In genomic region chr6:142387997-142388815, GRCh38 we compare ENCODE assay signal across 9 cellular contexts.
DNase-seq lines count a peak whose midpoint lies in the region; ATAC-seq, FAIRE-seq and TF ChIP-seq lines count a peak whose summit lies in the region.
"Had no signal": no experiment of that assay in that cellular context is flagged by ENCODE, and none has a peak within 500 bp of the region (broad histone marks: within the 10 kb centered on the region; RNA-seq: fewer than 3 reads in every experiment).

No MANE protein-coding gene starts in this region.

- BruUV-seq in K562 (replicated peaks; lab: Mats Ljungman, UMichigan): no TSS peak

- intact Hi-C loops in K562 (cut with micrococcal nuclease) (loop anchor here (1.0 kb wide), 1 partner anchor 232 kb away; no protein-coding TSS in a partner anchor), left lung (cut with DNase I) (loop anchor here in 1 of 2 donors (10.0 kb wide), 1 partner anchor 233 kb away; no protein-coding TSS in a partner anchor)

- TF ChIP-seq EP300 in K562 (IDR thresholded peaks at IDR 0.05; ENCODE audit: low read length): no peak

- no peaks in the 10 kb centered on the region for H4K20me1 ChIP-seq in K562 (replicated peaks; ENCODE audit: control insufficient read depth, insufficient read depth, low read length)

- ATAC-seq in GM21825 (IDR thresholded peaks at IDR 0.05; ENCODE audit: unreplicated experiment) (peak; percentile 65), K562 (peak; percentile 68; the same call in 2 of the 3 replicates), left lung (peak; percentile 81)

- H3K36me3 ChIP-seq in K562 (ENCODE audit: control insufficient read depth, insufficient read depth, low read length) (no peaks in the 10 kb centered on the region), left lung (no peaks in the 10 kb centered on the region)

- no peaks in the 10 kb centered on the region for H3K9me1 ChIP-seq in K562 (ENCODE audit: control insufficient read depth, insufficient read depth, low read length)

- WGBS in K562 (ENCODE audit: insufficient coverage, low coverage, missing lambda C conversion rate): 1% methylated on average over 4 of the region's 4 CpGs

- no peak overlapping the region for H3K9ac ChIP-seq in K562 (ENCODE audit: insufficient read depth in 1 of 2, low read depth in 2 of 2, low read length in 2 of 2)

- TF ChIP-seq POLR2A in K562 (conservative IDR thresholded peaks at IDR 0.05): no peak

- H3K27me3 ChIP-seq in K562 (ENCODE audit: control insufficient read depth in 2 of 2, insufficient read depth in 2 of 2, low read length in 2 of 2) (no peaks in the 10 kb centered on the region), left lung (no peaks in the 10 kb centered on the region)

- in situ Hi-C loops in K562 (cut with MboI): no loop called here

- peak; percentile 78 for DNase-seq in ELR (ENCODE audit: low read depth)
- peak; percentile 30 for DNase-seq in NCI-H1417 treated with DMSO at 0.1 percent for 48 hours (lab: John Stamatoyannopoulos, UW)
- peak in 2 of 4 experiments; percentile 21 to 24 for DNase-seq in K562 (ENCODE audit: extremely low read depth in 1 of 4, low spot score in 3 of 4)
- DNase-seq in left lung: no peak
- no peak for DNase-seq in GF-D8 (lab: John Stamatoyannopoulos, UW)
- no peak for DNase-seq in GM19238 (ENCODE audit: insufficient read length, low spot score)
- DNase-seq in NCI-H226: no peak
- DNase-seq: naive B cell had no signal

- CTCF ChIA-PET in K562 (lab: Yijun Ruan, JAX; ENCODE audit: low intra/inter-chr PET ratio): interaction anchor here (1.2 to 2.0 kb wide), 2 partner anchors 10 to 242 kb away, joined by 4 to 6 read pairs; partner anchors contain the start of genes NMBR and VTA1

- H3K9me3 ChIP-seq in K562 (replicated peaks; ENCODE audit: control insufficient read depth, insufficient read depth, low read depth, low read length): no peaks in the 10 kb centered on the region
- H3K9me3 ChIP-seq in left lung: no peaks in the 10 kb centered on the region

- no peak overlapping the region for H3K4me2 ChIP-seq in K562 (ENCODE audit: insufficient read depth, low read length)

- no peak overlapping the region for H2AFZ ChIP-seq in K562 (ENCODE audit: low read depth, low read length)

- FAIRE-seq in K562 (lab: Jason Lieb, UNC): no peak

- H3K4me3 ChIP-seq in K562 (no peak overlapping the region), left lung (no peak overlapping the region)

- H3K27ac ChIP-seq in K562 (ENCODE audit: extremely low read depth, low read depth, low read length) (no peak overlapping the region), left lung (no peak overlapping the region)

- no peaks in the 10 kb centered on the region for H3K79me2 ChIP-seq in K562 (ENCODE audit: control insufficient read depth, insufficient read depth, low read length)

- peak; percentile 43 to 68 for TF ChIP-seq RAD21 in K562 (CRISPR knock-in tag; conservative IDR thresholded peaks at IDR 0.05 in 1 of 2, IDR thresholded peaks at IDR 0.05 in 1 of 2)

- peak in 2 of 3 experiments; percentile 27 to 49; a peak in 3 of 6 replicates for TF ChIP-seq CTCF in K562 (IDR thresholded peaks at IDR 0.05 in 2 of 3, conservative IDR thresholded peaks at IDR 0.05 in 1 of 3; ENCODE audit: insufficient read depth in 2 of 3, low read depth in 1 of 3, low read length in 3 of 3)
- TF ChIP-seq CTCF in left lung (IDR thresholded peaks at IDR 0.05): peak; percentile 45 to 60

- H3K4me1 ChIP-seq in K562 (replicated peaks in 1 of 2; ENCODE audit: control insufficient read depth in 2 of 2, insufficient read depth in 2 of 2, low read length in 2 of 2) (no peaks in the 10 kb centered on the region), left lung (no peaks in the 10 kb centered on the region)

- POLR2A ChIA-PET in K562 (lab: Yijun Ruan, JAX): interaction anchor here (1.0 kb wide), 1 partner anchor 21 kb away, joined by 3 read pairs; no protein-coding TSS in a partner anchor

TF ChIP-seq in K562, 482 proteins besides CTCF, POLR2A, EP300 and RAD21:
- TF ChIP-seq RBM39 (optimal IDR thresholded peaks at IDR 0.05; ENCODE audit: low read depth, low read length) (no peak), FUS (optimal IDR thresholded peaks at IDR 0.05; ENCODE audit: low read depth, low read length) (no peak), RBM25 (IDR thresholded peaks at IDR 0.05; ENCODE audit: low read depth, low read length, severe bottlenecking) (no peak), NFRKB (IDR thresholded peaks at IDR 0.05; ENCODE audit: low read depth) (no peak), TCF15 (CRISPR knock-in tag; IDR thresholded peaks at IDR 0.05) (no peak), ZNF696 (CRISPR knock-in tag; conservative IDR thresholded peaks at IDR 0.05) (no peak), ZEB2 (IDR thresholded peaks at IDR 0.05) (no peak), HIVEP1 (CRISPR knock-in tag; IDR thresholded peaks at IDR 0.05) (no peak), CLOCK (CRISPR knock-in tag; IDR thresholded peaks at IDR 0.05; ENCODE audit: borderline replicate concordance) (no peak), ESRRB (CRISPR knock-in tag; IDR thresholded peaks at IDR 0.05; ENCODE audit: borderline replicate concordance) (no peak), KLF13 (tag; IDR thresholded peaks at IDR 0.05; ENCODE audit: borderline replicate concordance, low read depth) (no peak), DMBX1 (CRISPR knock-in tag; IDR thresholded peaks at IDR 0.05; ENCODE audit: borderline replicate concordance) (no peak), CCNT2 (IDR thresholded peaks at IDR 0.05; ENCODE audit: borderline replicate concordance, extremely low read depth, insufficient read length, low read depth, low read length) (no peak), TSHZ1 (CRISPR knock-in tag; IDR thresholded peaks at IDR 0.05) (no peak), ZNF217 (CRISPR knock-in tag; IDR thresholded peaks at IDR 0.05) (no peak), ZFX (CRISPR knock-in tag; IDR thresholded peaks at IDR 0.05) (no peak), ZNF785 (CRISPR knock-in tag; IDR thresholded peaks at IDR 0.05) (no peak), CHCHD3 (CRISPR knock-in tag; IDR thresholded peaks at IDR 0.05) (no peak), TCF7 (IDR thresholded peaks at IDR 0.05; ENCODE audit: borderline replicate concordance) (no peak), ZNF449 (CRISPR knock-in tag; IDR thresholded peaks at IDR 0.05) (no peak)
TF ChIP-seq in K562: peak in this region for 0.

Comparison
In these comparisons a context has a peak if more than half of its experiments do, and no peak if none do; other contexts are left out.
1. DNase-seq: peak in ELR (single experiment) and NCI-H1417 treated with DMSO at 0.1 percent for 48 hours (single experiment); none in left lung (0 of 2), GF-D8 (single experiment), GM19238 (single experiment) and NCI-H226 (single experiment).
2. Peak in every context shown above with its lines, with median percentiles within 50 percentile points of each other: ATAC-seq.